Comparison of ENCODE assay signal across 2 cellular contexts in genomic region chr7:107972075-107972482, GRCh38.
TF ChIP-seq lines count a peak whose summit lies in the region.

No MANE protein-coding gene starts in this region.

TF ChIP-seq in IMR-90, 13 proteins besides CTCF, POLR2A, EP300 and RAD21:
- TF ChIP-seq CEBPB (IDR thresholded peaks at IDR 0.05; ENCODE audit: low read depth, low read length) (peak; percentile 66), RFX5 (IDR thresholded peaks at IDR 0.05; ENCODE audit: low read depth, low read length) (no peak)

TF ChIP-seq in HepG2, 621 proteins besides CTCF, POLR2A, EP300 and RAD21 (continues in another document):
- TF ChIP-seq RXRB (CRISPR knock-in tag; IDR thresholded peaks at IDR 0.05; ENCODE audit: borderline replicate concordance) (peak; percentile 69), TFE3 (CRISPR knock-in tag; IDR thresholded peaks at IDR 0.05) (0 out of 2 replicates have a peak, but pooled peaks have one; percentile 18), ZSCAN25 (CRISPR knock-in tag; IDR thresholded peaks at IDR 0.05) (0 out of 2 replicates have a peak, but pooled peaks have one; percentile 24), MAX (IDR thresholded peaks at IDR 0.05) (0 out of 2 replicates have a peak, but pooled peaks have one; percentile 39), MZF1 (CRISPR knock-in tag; IDR thresholded peaks at IDR 0.05; ENCODE audit: borderline replicate concordance) (no peak), TEAD3 (CRISPR knock-in tag; optimal IDR thresholded peaks at IDR 0.05; ENCODE audit: borderline replicate concordance) (peak; percentile 82), SOX5 (CRISPR knock-in tag; IDR thresholded peaks at IDR 0.05; ENCODE audit: borderline replicate concordance) (peak; percentile 84), ARID4A (CRISPR knock-in tag; IDR thresholded peaks at IDR 0.05; ENCODE audit: borderline replicate concordance) (peak; percentile 47; the same call in 1 of the 2 replicates), NFYC (CRISPR knock-in tag; IDR thresholded peaks at IDR 0.05) (0 out of 2 replicates have a peak, but pooled peaks have one; percentile 24), HNF1B (CRISPR knock-in tag; IDR thresholded peaks at IDR 0.05) (peak; percentile 33; the same call in 1 of the 2 replicates), FOXA3 (CRISPR knock-in tag; IDR thresholded peaks at IDR 0.05) (peak; percentile 78), ZBED4 (CRISPR knock-in tag; IDR thresholded peaks at IDR 0.05; ENCODE audit: borderline replicate concordance) (peak; percentile 97), IKZF5 (CRISPR knock-in tag; IDR thresholded peaks at IDR 0.05) (0 out of 2 replicates have a peak, but pooled peaks have one; percentile 37), DPF2 (CRISPR knock-in tag; IDR thresholded peaks at IDR 0.05; ENCODE audit: borderline replicate concordance, low read depth) (0 out of 2 replicates have a peak, but pooled peaks have one; percentile 55), KMT2A (CRISPR knock-in tag; IDR thresholded peaks at IDR 0.05) (peak; percentile 65; the same call in 1 of the 2 replicates), STAT5B (CRISPR knock-in tag; IDR thresholded peaks at IDR 0.05) (no peak), ATF2 (CRISPR knock-in tag; IDR thresholded peaks at IDR 0.05) (peak; percentile 79; the same call in 1 of the 2 replicates), REPIN1 (CRISPR knock-in tag; IDR thresholded peaks at IDR 0.05; ENCODE audit: borderline replicate concordance, low read depth) (peak; percentile 60; the same call in 1 of the 2 replicates), TCF7 (IDR thresholded peaks at IDR 0.05; ENCODE audit: low read depth) (peak; percentile 19; the same call in 1 of the 2 replicates), ELF3 (CRISPR knock-in tag; IDR thresholded peaks at IDR 0.05) (peak; percentile 60; the same call in 1 of the 2 replicates), LRRFIP1 (CRISPR knock-in tag; conservative IDR thresholded peaks at IDR 0.05) (no peak), ZSCAN9 (CRISPR knock-in tag; IDR thresholded peaks at IDR 0.05; ENCODE audit: borderline replicate concordance) (peak; percentile 84), XBP1 (CRISPR knock-in tag; IDR thresholded peaks at IDR 0.05) (no peak), FOSL2 (CRISPR knock-in tag; IDR thresholded peaks at IDR 0.05) (peak; percentile 81), CEBPG (CRISPR knock-in tag; IDR thresholded peaks at IDR 0.05) (peak; percentile 96), ZNF451 (CRISPR knock-in tag; IDR thresholded peaks at IDR 0.05) (no peak), CEBPB (IDR thresholded peaks at IDR 0.05; ENCODE audit: borderline replicate concordance, low read depth, low read length) (peak; percentile 95), NCOR1 (IDR thresholded peaks at IDR 0.05; ENCODE audit: borderline replicate concordance, low read length) (peak; percentile 77; the same call in 1 of the 2 replicates), ZNF232 (CRISPR knock-in tag; IDR thresholded peaks at IDR 0.05; ENCODE audit: borderline replicate concordance) (no peak), SMAD3 (CRISPR knock-in tag; IDR thresholded peaks at IDR 0.05) (peak; percentile 77), NR2C2 (CRISPR knock-in tag; IDR thresholded peaks at IDR 0.05; ENCODE audit: borderline replicate concordance) (peak; percentile 27; the same call in 1 of the 2 replicates), GATAD1 (CRISPR knock-in tag; IDR thresholded peaks at IDR 0.05) (0 out of 2 replicates have a peak, but pooled peaks have one; percentile 21), ZNF256 (CRISPR knock-in tag; conservative IDR thresholded peaks at IDR 0.05) (no peak), ZFP90 (CRISPR knock-in tag; IDR thresholded peaks at IDR 0.05; ENCODE audit: borderline replicate concordance) (0 out of 2 replicates have a peak, but pooled peaks have one; percentile 56), ZBTB34 (CRISPR knock-in tag; IDR thresholded peaks at IDR 0.05) (peak; percentile 38; the same call in 1 of the 2 replicates)
